In the genomic region with DNA sequence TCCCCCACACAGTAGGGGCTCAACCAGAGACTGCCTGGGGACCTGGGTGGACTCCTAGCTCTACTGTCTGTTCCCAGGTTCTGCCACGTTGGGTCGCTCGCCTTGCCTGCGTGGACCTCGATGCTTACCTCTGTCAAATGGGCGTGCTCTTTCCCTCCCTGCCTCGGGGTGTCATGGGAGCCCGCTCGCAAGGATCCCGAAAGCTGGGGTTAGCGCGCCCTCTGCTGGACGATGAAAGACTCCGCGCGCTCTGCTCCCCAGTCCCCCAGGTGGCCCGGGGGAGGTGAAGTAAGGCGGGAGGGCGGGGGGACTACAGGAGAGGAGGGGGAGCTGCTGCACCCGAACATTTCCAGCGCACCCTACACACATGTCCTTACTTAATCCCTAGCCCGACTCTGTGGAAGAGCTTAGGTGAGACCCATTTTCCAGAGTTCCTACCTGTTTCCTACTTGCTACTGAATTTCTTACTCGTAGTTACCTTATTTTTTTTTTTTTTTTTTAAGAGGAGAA, we compare ENCODE assay signal across 9 cellular contexts. TPM values are rescaled to one million over a fixed set of nuclear protein-coding genes. Genes with fewer than 3 reads are reported as not detected.
DNase-seq lines count a peak whose midpoint lies in the region; ATAC-seq and TF ChIP-seq lines count a peak whose summit lies in the region.
"Had no signal": no experiment of that assay in that cellular context is flagged by ENCODE, and none has a peak within 500 bp of the region (broad histone marks: within the 10 kb centered on the region; RNA-seq: fewer than 3 reads in every experiment).

No MANE protein-coding gene starts in this region.

- peaks cover 42% of the 10 kb centered on the region for H3K27me3 Mint-ChIP-seq in activated naive CD8-positive, alpha-beta T cell treated with anti-CD3 and anti-CD28 coated beads for 36 hours

- H3K4me3 Mint-ChIP-seq in activated naive CD8-positive, alpha-beta T cell treated with anti-CD3 and anti-CD28 coated beads for 36 hours, result peak overlapping the region; percentile 44

- H3K9me3 Mint-ChIP-seq in activated naive CD8-positive, alpha-beta T cell treated with anti-CD3 and anti-CD28 coated beads for 36 hours, result no peaks in the 10 kb centered on the region

- no peaks in the 10 kb centered on the region for H3K9me3 ChIP-seq in heart right ventricle

- no peaks in the 10 kb centered on the region for H3K36me3 ChIP-seq in heart right ventricle

- ATAC-seq in GM21381 (IDR thresholded peaks at IDR 0.05; ENCODE audit: unreplicated experiment) (peak; percentile 77), heart right ventricle (peak; percentile 52 to 86 (median 78)), sciatic nerve (peak; percentile 88)

- H3K4me3 ChIP-seq in LNCaP clone FGC (ENCODE audit: low read depth, low read length), result no peak overlapping the region
- H3K4me3 ChIP-seq in heart right ventricle, result peak overlapping the region in 1 of 10 donors; percentile 5

- peaks cover 17 to 59% (median 46%) of the 10 kb centered on the region in 7 donors for H3K27me3 ChIP-seq in heart right ventricle

- H3K27ac Mint-ChIP-seq in activated naive CD8-positive, alpha-beta T cell treated with anti-CD3 and anti-CD28 coated beads for 36 hours, result no peak overlapping the region
- H3K27ac Mint-ChIP-seq: IgD-negative memory B cell had no signal

- no peak overlapping the region for H3K27ac ChIP-seq in heart right ventricle

- no peaks in the 10 kb centered on the region for H3K36me3 Mint-ChIP-seq in activated naive CD8-positive, alpha-beta T cell treated with anti-CD3 and anti-CD28 coated beads for 36 hours
- H3K36me3 Mint-ChIP-seq: IgD-negative memory B cell had no signal

- DNase-seq in CD1c-positive myeloid dendritic cell (ENCODE audit: extremely low spot score) (peak; percentile 84), LNCaP clone FGC (ENCODE audit: low read depth) (no peak), T follicular helper cell (ENCODE audit: low read depth) (peak; percentile 68), heart right ventricle (peak; percentile 57 to 79), sciatic nerve (ENCODE audit: low spot score) (peak; percentile 85), NCI-H1436 treated with DMSO at 0.1 percent for 48 hours (lab: John Stamatoyannopoulos, UW) (no peak)
- DNase-seq in activated naive CD8-positive, alpha-beta T cell treated with anti-CD3 and anti-CD28 coated beads for 36 hours, result peak; percentile 78

- peaks cover 0 to 11% (median 5%) of the 10 kb centered on the region in 9 donors for H3K4me1 ChIP-seq in heart right ventricle

- peaks cover 12% of the 10 kb centered on the region for H3K4me1 Mint-ChIP-seq in activated naive CD8-positive, alpha-beta T cell treated with anti-CD3 and anti-CD28 coated beads for 36 hours

- intact Hi-C loops in heart right ventricle (cut with DNase I), result loop anchor here in 9 of 10 donors (1.0 to 5.0 kb wide), 4 partner anchors 44 to 52 kb away; no protein-coding TSS in a partner anchor
- intact Hi-C loops in sciatic nerve (cut with DNase I), result loop anchor here (10.0 kb wide), 1 partner anchor 52 kb away; no protein-coding TSS in a partner anchor

- 6 to 7% methylated on average over 23 of the region's 23 CpGs for WGBS in heart right ventricle, 2 donors

- TF ChIP-seq CTCF in LNCaP clone FGC (IDR thresholded peaks at IDR 0.05; ENCODE audit: control insufficient read depth, extremely low read depth, insufficient read depth) (peak; percentile 88), heart right ventricle (IDR thresholded peaks at IDR 0.05) (peak; percentile 48 to 84 (median 74))

RNA-seq across cellular contexts. Expression of a gene that starts 2.3 kb away (rescaled TPM):
- total RNA-seq in activated naive CD8-positive, alpha-beta T cell treated with anti-CD3 and anti-CD28 coated beads for 36 hours, result not detected
- not detected for total RNA-seq in heart right ventricle
- not detected for polyA plus RNA-seq in heart right ventricle
- not detected for total RNA-seq in sciatic nerve
- polyA plus RNA-seq: IgD-negative memory B cell had no signal

RNA-seq across cellular contexts. Expression of a gene that starts 16.0 kb away (rescaled TPM):
- total RNA-seq in activated naive CD8-positive, alpha-beta T cell treated with anti-CD3 and anti-CD28 coated beads for 36 hours, result not detected
- total RNA-seq in heart right ventricle (under 1 TPM in 1 of 10 donors, not detected in 9; 0.37 TPM), sciatic nerve (not detected)
- polyA plus RNA-seq in heart right ventricle, result under 1 TPM in 1 of 2 donors, not detected in 1; 0.03 TPM
- polyA plus RNA-seq: IgD-negative memory B cell had no signal

RNA-seq across cellular contexts. Expression of a gene that starts 42.9 kb away (rescaled TPM):
- not detected for total RNA-seq in activated naive CD8-positive, alpha-beta T cell treated with anti-CD3 and anti-CD28 coated beads for 36 hours
- total RNA-seq in heart right ventricle (under 1 TPM in 2 of 10 donors, not detected in 8; 0.05 to 0.07 TPM), sciatic nerve (8.6 TPM)
- under 1 TPM in 1 of 2 donors, not detected in 1; under 0.01 TPM for polyA plus RNA-seq in heart right ventricle
- polyA plus RNA-seq: IgD-negative memory B cell had no signal

Comparison
In these comparisons a context has a peak if more than half of its experiments do, and no peak if none do; other contexts are left out.
1. DNase-seq: peak in CD1c-positive myeloid dendritic cell (single experiment), T follicular helper cell (single experiment), activated naive CD8-positive, alpha-beta T cell treated with anti-CD3 and anti-CD28 coated beads for 36 hours (single experiment), heart right ventricle (2 of 2) and sciatic nerve (single experiment); none in LNCaP clone FGC (single experiment) and NCI-H1436 treated with DMSO at 0.1 percent for 48 hours (single experiment).
2. Peak in every context shown above with its lines, with median percentiles within 50 percentile points of each other: ATAC-seq.